Comparison of ENCODE assay signal across 15 cellular contexts in the genomic region with DNA sequence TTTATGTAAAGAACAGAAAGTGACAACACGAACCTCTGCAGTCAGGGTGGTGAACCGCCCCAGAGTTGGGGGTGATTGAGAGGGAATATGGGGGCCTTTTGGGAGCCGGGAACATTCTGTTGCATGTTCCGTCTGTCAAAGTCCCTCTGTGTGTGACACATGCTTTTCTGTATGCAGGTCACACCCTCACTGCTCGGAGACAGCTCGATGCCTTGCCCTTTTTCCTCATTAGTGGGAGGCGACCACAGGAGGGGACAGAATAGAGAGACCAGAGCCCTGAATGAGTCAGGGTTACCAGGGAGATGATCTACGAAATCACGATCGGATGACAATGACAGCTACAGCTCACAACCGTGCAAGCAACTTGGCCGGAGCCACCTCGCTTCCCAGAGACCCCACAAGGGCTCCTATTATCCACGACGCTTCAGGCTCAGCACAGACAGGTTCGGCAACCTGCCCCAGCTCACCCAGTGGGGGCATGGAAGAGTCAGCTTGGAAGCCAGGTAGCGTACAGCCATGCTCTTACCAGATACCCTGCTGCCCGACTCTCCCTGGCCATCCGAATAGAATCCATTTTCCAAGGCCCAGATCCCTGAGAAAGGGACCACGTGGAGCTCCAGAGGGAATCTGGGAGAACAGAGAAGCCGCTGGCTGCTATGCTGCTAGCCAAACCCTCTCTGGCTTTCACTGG. TPM values are rescaled to one million over a fixed set of nuclear protein-coding genes. Genes with fewer than 3 reads are reported as not detected.
DNase-seq lines count a peak whose midpoint lies in the region; ATAC-seq, FAIRE-seq and TF ChIP-seq lines count a peak whose summit lies in the region.
"Had no signal": no experiment of that assay in that cellular context is flagged by ENCODE, and none has a peak within 500 bp of the region (broad histone marks: within the 10 kb centered on the region; RNA-seq: fewer than 3 reads in every experiment).

No MANE protein-coding gene starts in this region.

- H3K27ac ChIP-seq in HepG2 (ENCODE audit: extremely low read length, insufficient read depth, low read length) (no peak overlapping the region), right lobe of liver (no peak overlapping the region), adrenal gland (peak overlapping the region in 3 of 5 donors; percentile 57 to 80 (median 66)), iPS-20b (ENCODE audit: low read length) (no peak overlapping the region)
- H3K27ac ChIP-seq: RWPE1 had no signal

- 93% methylated on average over 15 of the region's 21 CpGs for WGBS in HepG2 (ENCODE audit: low lambda C conversion rate)
- 37% methylated on average over 11 of the region's 21 CpGs for WGBS in right lobe of liver (ENCODE audit: insufficient coverage, low coverage, low lambda C conversion rate, missing lambda C conversion rate)
- WGBS in adrenal gland, 4 donors, result 40 to 48% (median 45%) methylated on average over 13 to 21 of the region's 21 CpGs

- no peak overlapping the region for H3K9ac ChIP-seq in HepG2 (ENCODE audit: insufficient read depth, low read depth, low read length)
- H3K9ac ChIP-seq in iPS-20b (ENCODE audit: low read depth, low read length), result 0 out of 2 replicates have a peak overlapping the region, but pooled peaks have one; percentile 35

- no TSS peak for BruUV-seq in HepG2 (replicated peaks; lab: Mats Ljungman, UMichigan)

- peaks cover 16% of the 10 kb centered on the region for H3K79me2 ChIP-seq in HepG2 (ENCODE audit: insufficient read depth, low read length)

- POLR2A ChIA-PET in HepG2 (lab: Yijun Ruan, JAX), result no interaction called here

- H3K9me3 ChIP-seq in HepG2 (ENCODE audit: low read length) (no peaks in the 10 kb centered on the region), right lobe of liver (no peaks in the 10 kb centered on the region), adrenal gland (replicated peaks in 1 of 3) (no peaks in the 10 kb centered on the region), iPS-20b (ENCODE audit: insufficient read depth, low read depth, low read length) (no peaks in the 10 kb centered on the region)
- H3K9me3 ChIP-seq: esophagus squamous epithelium had no signal

- no peak for ATAC-seq in HepG2
- ATAC-seq in right lobe of liver, result no peak

- TF ChIP-seq CTCF in HepG2 (CRISPR knock-in tag; IDR thresholded peaks at IDR 0.05) (no peak), right lobe of liver (IDR thresholded peaks at IDR 0.05) (no peak), adrenal gland (IDR thresholded peaks at IDR 0.05) (no peak)

- peaks cover 7% of the 10 kb centered on the region; the same call in 1 of the 2 replicates for H4K20me1 ChIP-seq in HepG2 (ENCODE audit: insufficient read depth, low read length)

- H3K27me3 ChIP-seq in HepG2 (ENCODE audit: control insufficient read depth in 1 of 2, insufficient read depth in 2 of 2, low read length in 2 of 2) (no peaks in the 10 kb centered on the region), right lobe of liver (no peaks in the 10 kb centered on the region), adrenal gland (no peaks in the 10 kb centered on the region), iPS-20b (ENCODE audit: insufficient read depth, low read length) (no peaks in the 10 kb centered on the region)

- CTCF ChIA-PET in HepG2 (lab: Yijun Ruan, JAX; ENCODE audit: low intra/inter-chr PET ratio, low total read pairs), result no interaction called here

- H2AFZ ChIP-seq in HepG2 (ENCODE audit: low read length), result no peak overlapping the region

- DNase-seq in HepG2 (ENCODE audit: low spot score), result no peak
- DNase-seq in right lobe of liver, result no peak
- peak in 2 of 7 donors; percentile 74 to 84 for DNase-seq in adrenal gland
- DNase-seq in SKM-1 treated with dmso at 0.1 percent for 144 hours (lab: John Stamatoyannopoulos, UW; ENCODE audit: unreplicated experiment), result no peak
- no peak for DNase-seq in midbrain (lab: John Stamatoyannopoulos, UW)
- DNase-seq in KG1 (lab: John Stamatoyannopoulos, UW), result no peak
- no peak for DNase-seq in activated CD4-positive, alpha-beta T cell treated with anti-CD3 and anti-CD28 coated beads for 1 hour
- DNase-seq: activated CD4-positive, CD25-positive, alpha-beta regulatory T cell; central memory CD4-positive, alpha-beta T cell; esophagus squamous epithelium; NCI-H2029; stimulated activated CD4-positive, alpha-beta T cell treated with anti-CD3 and anti-CD28 coated beads, Interleukin-4, amount 100 ng/mL, for 24 hours had no signal

- no peak for TF ChIP-seq RAD21 in HepG2 (CRISPR knock-in tag; IDR thresholded peaks at IDR 0.05)

- intact Hi-C loops in HepG2 (cut with micrococcal nuclease; ENCODE audit: unreplicated experiment) (no loop called here), right lobe of liver (cut with DNase I) (no loop called here), adrenal gland (cut with DNase I) (no loop called here)

- H3K36me3 ChIP-seq in HepG2 (replicated peaks in 1 of 2; ENCODE audit: control insufficient read depth in 1 of 2, insufficient read depth in 2 of 2, low read length in 2 of 2), result peaks cover 30 to 82% of the 10 kb centered on the region in 2 experiments
- no peaks in the 10 kb centered on the region for H3K36me3 ChIP-seq in right lobe of liver
- H3K36me3 ChIP-seq in adrenal gland (replicated peaks in 1 of 2), result no peaks in the 10 kb centered on the region
- H3K36me3 ChIP-seq in iPS-20b (ENCODE audit: insufficient read depth, low read depth, low read length), result no peaks in the 10 kb centered on the region
- H3K36me3 ChIP-seq: esophagus squamous epithelium had no signal

- no peak for FAIRE-seq in HepG2 (lab: Jason Lieb, UNC)

- in situ Hi-C loops in HepG2 (cut with HindIII; ENCODE audit: extremely low pct_ligation_motif_present, low pct_unique_long_range_greater_than_20kb), result no loop called here

- H3K4me3 ChIP-seq in HepG2 (replicated peaks in 1 of 3; ENCODE audit: insufficient read depth in 1 of 3, low read depth in 2 of 3, low read length in 3 of 3), result no peak overlapping the region
- H3K4me3 ChIP-seq in right lobe of liver, result no peak overlapping the region
- no peak overlapping the region for H3K4me3 ChIP-seq in adrenal gland
- no peak overlapping the region for H3K4me3 ChIP-seq in iPS-20b (ENCODE audit: low read length)
- H3K4me3 ChIP-seq: esophagus squamous epithelium had no signal

- H3K4me1 ChIP-seq in HepG2 (ENCODE audit: insufficient read depth, low read length) (peaks cover 26% of the 10 kb centered on the region), right lobe of liver (no peaks in the 10 kb centered on the region), adrenal gland (replicated peaks in 1 of 2) (peaks cover 11 to 27% of the 10 kb centered on the region in 2 donors), iPS-20b (ENCODE audit: insufficient read depth, low read length) (peaks cover 18% of the 10 kb centered on the region)

- H3K4me2 ChIP-seq in HepG2 (ENCODE audit: low read depth, low read length), result no peak overlapping the region

- TF ChIP-seq POLR2A in HepG2 (IDR thresholded peaks at IDR 0.05; ENCODE audit: insufficient read depth in 1 of 2, low read depth in 2 of 2, low read length in 2 of 2) (no peak), right lobe of liver (IDR thresholded peaks at IDR 0.05) (no peak), adrenal gland (IDR thresholded peaks at IDR 0.05) (no peak)

- no peak for TF ChIP-seq EP300 in HepG2 (IDR thresholded peaks at IDR 0.05; ENCODE audit: low read depth in 2 of 2, low read length in 2 of 2)
- no peak for TF ChIP-seq EP300 in HepG2 (CRISPR knock-in tag; IDR thresholded peaks at IDR 0.05; ENCODE audit: borderline replicate concordance)

TF ChIP-seq in HepG2, 621 proteins besides CTCF, POLR2A, EP300 and RAD21 (continues in another document):
- TF ChIP-seq DBP (CRISPR knock-in tag; IDR thresholded peaks at IDR 0.05; ENCODE audit: not compliant biosample characterization), result no peak
- peak; percentile 51 for TF ChIP-seq RBM22 (optimal IDR thresholded peaks at IDR 0.05; ENCODE audit: low read length)

RNA-seq across cellular contexts. Expression of gene TESC, which starts 38.8 kb away (rescaled TPM):
- total RNA-seq in HepG2 (2016; rRNA removed; fragmentation: Illumina TruSeq; extraction: Trizol), result 90.4 and 95.7 TPM in 2 replicates
- total RNA-seq in HepG2 (2016; cell fraction: cytosol; rRNA removed; fragmentation: Illumina TruSeq; extraction: Trizol; ENCODE audit: low read depth), result 47.9 and 55.6 TPM in 2 replicates
- 94.6 and 101 TPM in 2 replicates for total RNA-seq in HepG2 (2016; cell fraction: insoluble cytoplasmic fraction; rRNA removed; fragmentation: Illumina TruSeq; extraction: Trizol)
- total RNA-seq in HepG2 (2016; cell fraction: membrane; rRNA removed; fragmentation: Illumina TruSeq; extraction: Trizol), result 73.3 and 75.8 TPM in 2 replicates
- total RNA-seq in HepG2 (2016; cell fraction: nucleus; rRNA removed; fragmentation: Illumina TruSeq; extraction: Trizol), result 42.8 and 54.2 TPM in 2 replicates
- 181 and 193 TPM in 2 replicates for polyA plus RNA-seq in HepG2 (2011; rRNA removed)
- polyA plus RNA-seq in HepG2 (2011; cell fraction: cytosol; rRNA removed), result 178 and 242 TPM in 2 replicates
- 194 and 196 TPM in 2 replicates for polyA plus RNA-seq in HepG2 (2011; cell fraction: nucleus; rRNA removed)
- 45.0 and 55.8 TPM in 2 replicates for polyA plus RNA-seq in HepG2 (2012)
- 46.7 and 59.9 TPM in 2 replicates for polyA plus RNA-seq in HepG2 (2016; cell fraction: cytosol; fragmentation: Illumina TruSeq; extraction: Trizol; ENCODE audit: low read depth)
- polyA plus RNA-seq in HepG2 (2016; cell fraction: insoluble cytoplasmic fraction; fragmentation: Illumina TruSeq; extraction: Trizol; ENCODE audit: low read depth), result 103 and 109 TPM in 2 replicates
- polyA plus RNA-seq in HepG2 (2016; cell fraction: membrane; fragmentation: Illumina TruSeq; extraction: Trizol; ENCODE audit: low read depth), result 69.1 and 76.1 TPM in 2 replicates
- 80.6 and 84.9 TPM in 2 replicates for polyA plus RNA-seq in HepG2 (2016; cell fraction: nucleus; fragmentation: Illumina TruSeq; extraction: Trizol; ENCODE audit: insufficient read depth, low read depth)
- polyA minus RNA-seq in HepG2 (2011; rRNA and poly(A)+ RNA removed; ENCODE audit: low replicate concordance), result 8.2 and 120 TPM in 2 replicates
- polyA minus RNA-seq in HepG2 (2011; cell fraction: cytosol; rRNA and poly(A)+ RNA removed), result 28.3 and 29.5 TPM in 2 replicates
- 89.0 and 92.2 TPM in 2 replicates for polyA minus RNA-seq in HepG2 (2011; cell fraction: nucleus; rRNA and poly(A)+ RNA removed)
- 1 to 10 TPM; 1.3 to 3.9 (median 3.0) TPM for total RNA-seq in right lobe of liver
- total RNA-seq in adrenal gland, result 100 to 1,000 TPM in 2 of 8 donors, 10 to 100 TPM in 6; 47.8 to 144 (median 82.9) TPM
- polyA plus RNA-seq in adrenal gland, result 10 to 100 TPM; 34.3 to 73.2 (median 45.4) TPM
- total RNA-seq: osteocyte had no signal

Comparison
In these comparisons a context has a peak if more than half of its experiments do, and no peak if none do; other contexts are left out.
1. RNA of gene TESC, which starts 38.8 kb away (total RNA-seq): 42.8 to 101 TPM in HepG2 and 47.8 to 144 TPM in adrenal gland; 1.3 to 3.9 TPM in right lobe of liver; every median in the first group is over 4 times any median in the second.
2. H3K27ac ChIP-seq: peak in adrenal gland (3 of 5); none in HepG2 (single experiment), right lobe of liver (0 of 3) and iPS-20b (single experiment).